In genomic region chr3:23663246-23663645, GRCh38 we compare ENCODE assay signal across 16 cellular contexts.
DNase-seq lines count a peak whose midpoint lies in the region; ATAC-seq and TF ChIP-seq lines count a peak whose summit lies in the region.
"Had no signal": no experiment of that assay in that cellular context is flagged by ENCODE, and none has a peak within 500 bp of the region (broad histone marks: within the 10 kb centered on the region; RNA-seq: fewer than 3 reads in every experiment).

No MANE protein-coding gene starts in this region.

- intact Hi-C loops in sciatic nerve (cut with DNase I) (no loop called here), thyroid gland (cut with DNase I) (no loop called here)

- no peak for TF ChIP-seq CTCF in AG10803 (conservative IDR thresholded peaks at IDR 0.05; ENCODE audit: low read length)
- no peak for TF ChIP-seq CTCF in OCI-LY1 (IDR thresholded peaks at IDR 0.05; ENCODE audit: low read length)
- TF ChIP-seq CTCF in fibroblast of villous mesenchyme (IDR thresholded peaks at IDR 0.05; ENCODE audit: insufficient read depth, low read depth, low read length), result no peak
- no peak for TF ChIP-seq CTCF in thyroid gland (IDR thresholded peaks at IDR 0.05)

- H3K9me3 ChIP-seq in OCI-LY1 (ENCODE audit: low read length), result no peaks in the 10 kb centered on the region
- H3K9me3 ChIP-seq in thyroid gland, result no peaks in the 10 kb centered on the region
- H3K9me3 ChIP-seq: HAP-1 had no signal

- no peaks in the 10 kb centered on the region for H3K79me2 ChIP-seq in OCI-LY1 (ENCODE audit: insufficient read depth, low read length)

- ATAC-seq in sciatic nerve (peak; percentile 58), GM21367 (IDR thresholded peaks at IDR 0.05; ENCODE audit: unreplicated experiment) (no peak)
- ATAC-seq: GM12878 had no signal

- H3K4me3 ChIP-seq in AG10803 (ENCODE audit: low read length) (no peak overlapping the region), OCI-LY1 (ENCODE audit: low read depth, low read length, poor library complexity, severe bottlenecking) (no peak overlapping the region), fibroblast of villous mesenchyme (ENCODE audit: low read depth, low read length) (no peak overlapping the region), thyroid gland (replicated peaks in 1 of 3) (no peak overlapping the region)
- H3K4me3 ChIP-seq: GM12878, HAP-1 had no signal

- no peak overlapping the region for H2AFZ ChIP-seq in OCI-LY1 (ENCODE audit: low read length)

- H3K36me3 ChIP-seq in OCI-LY1 (ENCODE audit: insufficient read depth, low read length) (no peaks in the 10 kb centered on the region), thyroid gland (no peaks in the 10 kb centered on the region)
- H3K36me3 ChIP-seq: HAP-1 had no signal

- peak overlapping the region; percentile 52 for H3K27ac ChIP-seq in OCI-LY1 (ENCODE audit: low read depth, low read length, poor library complexity, severe bottlenecking)
- no peak overlapping the region for H3K27ac ChIP-seq in thyroid gland
- H3K27ac ChIP-seq: C4-2B had no signal

- H3K4me1 ChIP-seq in OCI-LY1 (ENCODE audit: insufficient read depth, low read length, severe bottlenecking), result peaks cover 60% of the 10 kb centered on the region
- H3K4me1 ChIP-seq in thyroid gland, result no peaks in the 10 kb centered on the region
- H3K4me1 ChIP-seq: HAP-1 had no signal

- no peak overlapping the region for H3K9ac ChIP-seq in OCI-LY1 (ENCODE audit: low read length)

- H4K20me1 ChIP-seq in OCI-LY1 (ENCODE audit: insufficient read depth, low read length), result no peaks in the 10 kb centered on the region

- H3K4me2 ChIP-seq in OCI-LY1 (ENCODE audit: low read length), result no peak overlapping the region

- H3F3A ChIP-seq in OCI-LY1 (ENCODE audit: insufficient read depth, low read length), result no peaks in the 10 kb centered on the region

- H3K9me2 ChIP-seq in OCI-LY1 (ENCODE audit: low read depth, low read length), result no peaks in the 10 kb centered on the region

- DNase-seq in AG10803 (ENCODE audit: low read depth) (peak; percentile 34), fibroblast of villous mesenchyme (ENCODE audit: low read depth) (peak; percentile 59), sciatic nerve (ENCODE audit: low spot score) (no peak), NCI-H1436 treated with DMSO at 0.1 percent for 48 hours (lab: John Stamatoyannopoulos, UW) (no peak), thyroid gland (no peak), NCI-H1436 (lab: John Stamatoyannopoulos, UW) (no peak)
- DNase-seq: DMS 273 treated with DMSO at 0.1 percent for 48 hours, GDM1, MM.1S, NCI-H1092 treated with DMSO at 0.1 percent for 48 hours, NCI-H1694 treated with DMSO at 0.1 percent for 48 hours had no signal

- no peak for TF ChIP-seq POLR2A in thyroid gland (IDR thresholded peaks at IDR 0.05)

- H3K27me3 ChIP-seq in OCI-LY1 (ENCODE audit: insufficient read depth, low read length), result no peaks in the 10 kb centered on the region
- H3K27me3 ChIP-seq in thyroid gland, result no peaks in the 10 kb centered on the region

- WGBS in thyroid gland, 2 donors, result 76 to 89% methylated on average over 3 of the region's 3 CpGs

Comparison
In these comparisons a context has a peak if more than half of its experiments do, and no peak if none do; other contexts are left out.
1. DNase-seq: peak in AG10803 (single experiment) and fibroblast of villous mesenchyme (single experiment); none in sciatic nerve (single experiment), NCI-H1436 treated with DMSO at 0.1 percent for 48 hours (single experiment), thyroid gland (0 of 2) and NCI-H1436 (single experiment).